19 cellular contexts compared by ENCODE assay signal in genomic region chr6:153673214-153673613, GRCh38.
"Had no signal": no experiment of that assay in that cellular context is flagged by ENCODE, and none has a peak within 500 bp of the region (broad histone marks: within the 10 kb centered on the region; RNA-seq: fewer than 3 reads in every experiment).

No MANE protein-coding gene starts in this region.

- H3K4me3 ChIP-seq: esophagus squamous epithelium, gastroesophageal sphincter, left ventricle myocardium inferior, lower lobe of right lung, ovary, suprapubic skin, tibial artery had no signal

- DNase-seq: effector memory CD8-positive, alpha-beta T cell; esophagus squamous epithelium; foreskin fibroblast; glutamatergic neuron; islet precursor cell; left cardiac atrium; left ventricle myocardium inferior; lower lobe of right lung; natural killer cell; ovary; right cardiac atrium; stimulated activated CD4-positive, alpha-beta T cell treated with anti-CD3 and anti-CD28 coated beads, Interleukin-4, amount 100 ng/mL, for 1 hour; stimulated activated CD8-positive, alpha-beta memory T cell treated with anti-CD3 and anti-CD28 coated beads, Interleukin-4, amount 100 ng/mL, for 48 hours; stimulated activated naive CD8-positive, alpha-beta T cell treated with anti-CD3 and anti-CD28 coated beads, Interleukin-15, Interleukin-2, amounts not matched to agents 100 U/mL and 50 U/mL, for 24 hours; tibial artery had no signal

- H3K4me1 ChIP-seq: esophagus squamous epithelium, gastroesophageal sphincter, left ventricle myocardium inferior, lower lobe of right lung, suprapubic skin, tibial artery had no signal

- H3K27me3 ChIP-seq: esophagus squamous epithelium, gastroesophageal sphincter, ovary, suprapubic skin, tibial artery had no signal

- H3K36me3 ChIP-seq: esophagus squamous epithelium, gastroesophageal sphincter, left ventricle myocardium inferior, lower lobe of right lung, ovary, suprapubic skin, tibial artery had no signal

- H3K9me3 ChIP-seq: esophagus squamous epithelium, gastroesophageal sphincter, left ventricle myocardium inferior, lower lobe of right lung, ovary, suprapubic skin, tibial artery had no signal

- ATAC-seq: effector memory CD8-positive, alpha-beta T cell; gastroesophageal sphincter; left cardiac atrium; lower lobe of right lung; natural killer cell; right cardiac atrium; stimulated activated effector memory CD8-positive, alpha-beta T cell treated with anti-CD3 and anti-CD28 coated beads, Interleukin-12 subunit alpha, Interleukin-12 subunit beta, amount 100 ng/mL, for 72 hours; stimulated activated naive CD8-positive, alpha-beta T cell treated with anti-CD3 and anti-CD28 coated beads, Interleukin-15, Interleukin-2, amounts not matched to agents 100 U/mL and 50 U/mL, for 24 hours had no signal

- H3K27ac ChIP-seq: epithelial cell of prostate, esophagus squamous epithelium, gastroesophageal sphincter, left ventricle myocardium inferior, lower lobe of right lung, ovary, suprapubic skin, tibial artery had no signal
